Comparison of ENCODE assay signal across 1 cellular context in genomic region chr21:14587266-14587665, GRCh38.
TF ChIP-seq lines count a peak whose summit lies in the region.

No MANE protein-coding gene starts in this region.

TF ChIP-seq in K562, 482 proteins besides CTCF, POLR2A, EP300 and RAD21 (continued from another document and continues in another):
- TF ChIP-seq RREB1 (CRISPR knock-in tag; IDR thresholded peaks at IDR 0.05) = no peak
- no peak for TF ChIP-seq ZNF174 (CRISPR knock-in tag; IDR thresholded peaks at IDR 0.05)
- no peak for TF ChIP-seq PKNOX1 (IDR thresholded peaks at IDR 0.05)
- TF ChIP-seq PTRF (tag; IDR thresholded peaks at IDR 0.05) = peak; percentile 64; the same call in 1 of the 2 replicates
- no peak for TF ChIP-seq MYNN (IDR thresholded peaks at IDR 0.05)
- TF ChIP-seq MYNN (CRISPR knock-in tag; IDR thresholded peaks at IDR 0.05) = no peak
- no peak for TF ChIP-seq ZNF395 (CRISPR knock-in tag; IDR thresholded peaks at IDR 0.05)
- no peak for TF ChIP-seq TBP (optimal IDR thresholded peaks at IDR 0.05; ENCODE audit: low read depth, low read length)
- no peak for TF ChIP-seq MCM3 (IDR thresholded peaks at IDR 0.05)
- TF ChIP-seq ZFPM2 (CRISPR knock-in tag; IDR thresholded peaks at IDR 0.05) = no peak
- TF ChIP-seq SIN3B (IDR thresholded peaks at IDR 0.05; ENCODE audit: low read depth) = no peak
- TF ChIP-seq BCLAF1 (IDR thresholded peaks at IDR 0.05; ENCODE audit: borderline replicate concordance in 1 of 2, control insufficient read depth in 1 of 2, low read depth in 2 of 2, low read length in 1 of 2) = no peak
- TF ChIP-seq GTF2A2 (tag; IDR thresholded peaks at IDR 0.05) = 0 out of 2 replicates have a peak, but pooled peaks have one; percentile 38
- TF ChIP-seq ZNF589 (CRISPR knock-in tag; IDR thresholded peaks at IDR 0.05; ENCODE audit: low read depth) = no peak
- TF ChIP-seq POLR2G (IDR thresholded peaks at IDR 0.05; ENCODE audit: low read depth, low read length) = no peak
- TF ChIP-seq KLF6 (CRISPR knock-in tag; IDR thresholded peaks at IDR 0.05; ENCODE audit: borderline replicate concordance) = peak; percentile 63; the same call in 1 of the 2 replicates
- TF ChIP-seq DIDO1 (tag; IDR thresholded peaks at IDR 0.05; ENCODE audit: low read depth) = no peak
- TF ChIP-seq TAF9B (IDR thresholded peaks at IDR 0.05; ENCODE audit: partially characterized antibody) = no peak
- no peak for TF ChIP-seq ZNF143 (CRISPR knock-in tag; IDR thresholded peaks at IDR 0.05)
- no peak for TF ChIP-seq HLTF (IDR thresholded peaks at IDR 0.05)
- no peak for TF ChIP-seq ETV5 (CRISPR knock-in tag; IDR thresholded peaks at IDR 0.05; ENCODE audit: low read depth)
- no peak for TF ChIP-seq THAP7 (CRISPR knock-in tag; IDR thresholded peaks at IDR 0.05)
- no peak for TF ChIP-seq ZNF764 (CRISPR knock-in tag; IDR thresholded peaks at IDR 0.05; ENCODE audit: low read depth)
- no peak for TF ChIP-seq PHF20 (IDR thresholded peaks at IDR 0.05; ENCODE audit: partially characterized antibody)
- no peak for TF ChIP-seq MGA (IDR thresholded peaks at IDR 0.05)
- TF ChIP-seq E2F6 (IDR thresholded peaks at IDR 0.05; ENCODE audit: borderline replicate concordance in 1 of 2, extremely low read depth in 1 of 2, insufficient read depth in 1 of 2, insufficient read length in 1 of 2, low read depth in 1 of 2, low read length in 1 of 2, poor library complexity in 1 of 2, severe bottlenecking in 1 of 2) = no peak
